20 cellular contexts compared by ENCODE assay signal in genomic region chr16:80298676-80299075, GRCh38.
"Had no signal": no experiment of that assay in that cellular context is flagged by ENCODE, and none has a peak within 500 bp of the region (broad histone marks: within the 10 kb centered on the region; RNA-seq: fewer than 3 reads in every experiment).

No MANE protein-coding gene starts in this region.

- FAIRE-seq: keratinocyte had no signal

- H3K9me3 ChIP-seq: spleen, transverse colon had no signal

- H2AFZ ChIP-seq: parathyroid adenoma had no signal

- H3K4me3 ChIP-seq: gastroesophageal sphincter, spleen, transverse colon had no signal

- H3K79me2 ChIP-seq: parathyroid adenoma had no signal

- DNase-seq: activated CD4-positive, alpha-beta T cell treated with anti-CD3 and anti-CD28 coated beads for 36 hours; activated CD4-positive, alpha-beta T cell treated with anti-CD3 and anti-CD28 coated beads, Interleukin-2, amount 50 U/mL, for 4 hours; activated CD4-positive, CD25-positive, alpha-beta regulatory T cell; activated naive CD4-positive, alpha-beta T cell; activated T-cell treated with anti-CD3 and anti-CD28 coated beads for 4 hours; activated T-cell treated with anti-CD3 and anti-CD28 coated beads, Interleukin-2, amount 50 U/mL, for 72 hours; aorta; cortex of kidney; effector memory CD8-positive, alpha-beta T cell; hippocampal formation; naive B cell; spleen; stimulated activated naive CD4-positive, alpha-beta T cell treated with Interleukin-2 at 50 U/mL for 16 hours; transverse colon had no signal

- H3K27ac ChIP-seq: gastroesophageal sphincter, parathyroid adenoma, spleen, transverse colon had no signal

- H3K36me3 ChIP-seq: gastroesophageal sphincter, spleen, transverse colon had no signal

- H3K27me3 ChIP-seq: gastroesophageal sphincter, spleen, transverse colon had no signal

- H3K4me1 ChIP-seq: parathyroid adenoma, spleen, transverse colon had no signal

- ATAC-seq: activated CD4-positive, alpha-beta T cell treated with anti-CD3 and anti-CD28 coated beads for 36 hours; activated naive CD4-positive, alpha-beta T cell treated with anti-CD3 and anti-CD28 coated beads, Interleukin-2, amount 50 U/mL, for 72 hours; activated T-cell treated with anti-CD3 and anti-CD28 coated beads, Interleukin-2, amount 50 U/mL, for 72 hours; effector memory CD8-positive, alpha-beta T cell; gastroesophageal sphincter; left colon; right cardiac atrium had no signal
